ENCODE assay signal across 2 cellular contexts in the genomic region with DNA sequence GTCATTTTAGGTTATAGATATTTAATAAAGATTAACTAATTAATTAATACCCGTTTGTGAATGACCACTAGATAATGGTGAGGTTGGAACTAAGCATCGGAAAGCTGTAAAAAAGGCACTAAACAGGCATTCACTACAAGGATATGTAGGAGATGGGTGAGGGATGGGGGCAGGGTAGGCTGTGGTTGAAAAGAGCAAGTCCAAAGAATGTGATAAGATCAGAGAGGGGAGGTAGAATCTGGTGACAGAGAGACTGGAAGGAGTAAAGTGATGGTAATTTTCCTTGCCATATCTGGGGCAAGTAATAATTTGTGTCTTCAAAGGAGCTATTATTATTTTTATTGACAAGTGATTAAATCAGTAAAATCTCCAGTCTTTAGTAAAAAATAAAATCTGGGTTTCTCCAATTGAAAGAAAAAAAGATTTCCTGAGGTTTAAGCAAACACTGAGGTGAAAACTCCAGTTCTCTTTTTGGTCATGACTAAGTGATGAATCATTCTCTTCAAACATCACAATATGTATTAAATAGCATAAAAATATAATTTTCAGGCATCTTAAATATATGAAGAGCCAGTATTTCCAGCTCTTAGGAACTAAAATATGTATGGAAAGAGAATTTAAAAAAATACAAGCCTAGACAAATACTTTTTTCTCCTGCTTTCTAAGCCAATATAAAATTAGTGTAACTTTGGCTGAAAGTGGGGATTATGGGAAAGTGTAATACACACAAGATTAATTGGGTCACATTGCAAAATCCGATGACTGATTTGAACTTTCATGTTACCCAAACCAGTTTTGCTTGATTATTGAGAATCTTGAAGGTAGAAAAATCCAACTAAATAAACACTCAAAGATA.
TF ChIP-seq lines count a peak whose summit lies in the region.

No MANE protein-coding gene starts in this region.

TF ChIP-seq in IMR-90, 13 proteins besides CTCF, POLR2A, EP300 and RAD21:
- no peak for TF ChIP-seq RFX5 (IDR thresholded peaks at IDR 0.05; ENCODE audit: low read depth, low read length)
- TF ChIP-seq MXI1 (IDR thresholded peaks at IDR 0.05; ENCODE audit: borderline replicate concordance, low read depth, low read length) = no peak
- TF ChIP-seq MAZ (IDR thresholded peaks at IDR 0.05; ENCODE audit: borderline replicate concordance, low read depth, low read length) = no peak
- no peak for TF ChIP-seq BHLHE40 (IDR thresholded peaks at IDR 0.05; ENCODE audit: low read depth, low read length)
- peak; percentile 48; the same call in 1 of the 2 replicates for TF ChIP-seq CEBPB (IDR thresholded peaks at IDR 0.05; ENCODE audit: low read depth, low read length)
- TF ChIP-seq, protein P1, sequence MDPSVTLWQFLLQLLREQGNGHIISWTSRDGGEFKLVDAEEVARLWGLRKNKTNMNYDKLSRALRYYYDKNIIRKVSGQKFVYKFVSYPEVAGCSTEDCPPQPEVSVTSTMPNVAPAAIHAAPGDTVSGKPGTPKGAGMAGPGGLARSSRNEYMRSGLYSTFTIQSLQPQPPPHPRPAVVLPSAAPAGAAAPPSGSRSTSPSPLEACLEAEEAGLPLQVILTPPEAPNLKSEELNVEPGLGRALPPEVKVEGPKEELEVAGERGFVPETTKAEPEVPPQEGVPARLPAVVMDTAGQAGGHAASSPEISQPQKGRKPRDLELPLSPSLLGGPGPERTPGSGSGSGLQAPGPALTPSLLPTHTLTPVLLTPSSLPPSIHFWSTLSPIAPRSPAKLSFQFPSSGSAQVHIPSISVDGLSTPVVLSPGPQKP (IDR thresholded peaks at IDR 0.05; ENCODE audit: borderline replicate concordance, low read depth, low read length) = no peak
- TF ChIP-seq USF2 (IDR thresholded peaks at IDR 0.05; ENCODE audit: low read depth, low read length) = no peak

TF ChIP-seq in HEK293T, 16 proteins besides CTCF, POLR2A, EP300 and RAD21:
- no peak for TF ChIP-seq FOXK2 (IDR thresholded peaks at IDR 0.05)
- TF ChIP-seq FOXM1 (IDR thresholded peaks at IDR 0.05; ENCODE audit: borderline replicate concordance) = no peak
- TF ChIP-seq PKNOX1 (IDR thresholded peaks at IDR 0.05) = no peak
- no peak for TF ChIP-seq L3MBTL2 (conservative IDR thresholded peaks at IDR 0.05)
- TF ChIP-seq BHLHE40 (IDR thresholded peaks at IDR 0.05; ENCODE audit: borderline replicate concordance) = no peak
- no peak for TF ChIP-seq ZNF384 (IDR thresholded peaks at IDR 0.05)
- no peak for TF ChIP-seq LEF1 (IDR thresholded peaks at IDR 0.05; ENCODE audit: borderline replicate concordance)
- no peak for TF ChIP-seq SUZ12 (IDR thresholded peaks at IDR 0.05)
- TF ChIP-seq NFRKB (IDR thresholded peaks at IDR 0.05) = no peak
- TF ChIP-seq CTBP1 (IDR thresholded peaks at IDR 0.05; ENCODE audit: borderline replicate concordance) = no peak
- no peak for TF ChIP-seq SP1 (IDR thresholded peaks at IDR 0.05)
- TF ChIP-seq HDGF (IDR thresholded peaks at IDR 0.05; ENCODE audit: borderline replicate concordance) = no peak
- no peak for TF ChIP-seq ARNT (IDR thresholded peaks at IDR 0.05)
- no peak for TF ChIP-seq ELF4 (IDR thresholded peaks at IDR 0.05)
- no peak for TF ChIP-seq TARDBP (IDR thresholded peaks at IDR 0.05)
- TF ChIP-seq FOXA1 (IDR thresholded peaks at IDR 0.05) = no peak
